ENCODE assay signal across 20 cellular contexts in genomic region chr18:65409266-65409665, GRCh38.
DNase-seq lines count a peak whose midpoint lies in the region; ATAC-seq and TF ChIP-seq lines count a peak whose summit lies in the region.
"Had no signal": no experiment of that assay in that cellular context is flagged by ENCODE, and none has a peak within 500 bp of the region (broad histone marks: within the 10 kb centered on the region; RNA-seq: fewer than 3 reads in every experiment).

No MANE protein-coding gene starts in this region.

- intact Hi-C loops in posterior vena cava (cut with DNase I), result loop anchor here in 1 of 2 donors (2.0 kb wide), 1 partner anchor 30 kb away; no protein-coding TSS in a partner anchor

- no peaks in the 10 kb centered on the region for H3K27me3 ChIP-seq in foreskin keratinocyte
- H3K27me3 ChIP-seq: SJCRH30 had no signal

- H3K27ac ChIP-seq in foreskin keratinocyte, result no peak overlapping the region
- H3K27ac ChIP-seq: GM23248, PC-9, SJCRH30 had no signal

- no peaks in the 10 kb centered on the region for H3K4me1 ChIP-seq in foreskin keratinocyte
- H3K4me1 ChIP-seq: SJCRH30 had no signal

- ATAC-seq in esophagus mucosa (no peak), foreskin keratinocyte (no peak)
- ATAC-seq: CD8-positive, alpha-beta T cell; HepG2; Right ventricle myocardium inferior; SK-N-SH treated with all-trans-retinoic acid at 6 μM for 48 hours had no signal

- DNase-seq in DMS 273 treated with DMSO at 0.1 percent for 48 hours (lab: John Stamatoyannopoulos, UW), result peak; percentile 92
- DNase-seq in NCI-H1105 (lab: John Stamatoyannopoulos, UW), result peak; percentile 48
- DNase-seq in NCI-H446 (lab: John Stamatoyannopoulos, UW), result peak; percentile 82 to 90
- DNase-seq in cerebellar cortex (ENCODE audit: low spot score), result peak; percentile 93
- DNase-seq in GM19238 (ENCODE audit: insufficient read length, low spot score), result no peak
- DNase-seq in foreskin keratinocyte, result no peak
- no peak for DNase-seq in posterior vena cava (ENCODE audit: low spot score)
- DNase-seq: CD8-positive, alpha-beta T cell; GM23248; H7; Karpas-422; NCI-H2227 treated with DMSO at 0.1 percent for 48 hours; NCI-H510A treated with DMSO at 0.1 percent for 48 hours; NCI-H774; PC-9; SJCRH30 had no signal

- no peak for TF ChIP-seq CTCF in foreskin keratinocyte (conservative IDR thresholded peaks at IDR 0.05)

Comparison
In these comparisons a context has a peak if more than half of its experiments do, and no peak if none do; other contexts are left out.
1. DNase-seq: peak in DMS 273 treated with DMSO at 0.1 percent for 48 hours (single experiment), NCI-H1105 (single experiment), NCI-H446 (2 of 2) and cerebellar cortex (single experiment); none in GM19238 (single experiment), foreskin keratinocyte (0 of 2) and posterior vena cava (single experiment).